In the genomic region with DNA sequence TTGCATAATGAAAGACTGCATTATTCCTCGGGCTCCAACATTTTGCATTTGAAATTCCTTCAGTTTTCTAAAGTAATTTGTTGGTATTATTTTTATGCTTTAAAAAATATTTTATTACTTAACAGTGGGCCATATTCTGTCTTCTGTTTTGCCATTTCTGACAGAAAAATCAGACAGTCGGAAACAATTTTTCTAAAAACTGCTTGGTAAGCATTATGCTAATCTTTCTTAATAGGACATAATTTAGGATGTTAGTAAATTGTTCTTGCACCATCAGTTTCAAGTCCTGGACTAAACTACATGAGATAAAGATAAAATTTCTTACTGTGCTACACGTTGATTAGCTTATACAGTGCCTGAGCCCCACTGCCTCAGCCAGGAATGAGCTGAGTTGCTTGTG, we compare ENCODE assay signal across 22 cellular contexts.
"Had no signal": no experiment of that assay in that cellular context is flagged by ENCODE, and none has a peak within 500 bp of the region (broad histone marks: within the 10 kb centered on the region; RNA-seq: fewer than 3 reads in every experiment).

No MANE protein-coding gene starts in this region.

- DNase-seq: activated CD4-positive, alpha-beta T cell treated with anti-CD3 and anti-CD28 coated beads for 48 hours; activated CD4-positive, alpha-beta T cell treated with anti-CD3 and anti-CD28 coated beads, Interleukin-2, amount 50 U/mL, for 48 hours; activated CD8-positive, alpha-beta memory T cell treated with anti-CD3 and anti-CD28 coated beads for 24 hours; activated effector memory CD4-positive, alpha-beta T cell treated with Interleukin-2 at 50 U/mL for 16 hours; activated naive CD4-positive, alpha-beta T cell treated with Interleukin-2 at 50 U/mL for 16 hours; anterior cingulate cortex; effector memory CD8-positive, alpha-beta T cell; foreskin fibroblast; left lung; mucosa of descending colon; posterior cingulate gyrus; right cardiac atrium; stimulated activated CD4-positive, alpha-beta T cell treated with anti-CD3 and anti-CD28 coated beads, Interleukin-12 subunit alpha, Interleukin-12 subunit beta, amount 100 ng/mL, for 4 hours; stimulated activated CD4-positive, alpha-beta T cell treated with anti-CD3 and anti-CD28 coated beads, Interleukin-4, amount 100 ng/mL, for 1 hour; stimulated activated naive CD8-positive, alpha-beta T cell treated with anti-CD3 and anti-CD28 coated beads, Interleukin-15, Interleukin-2, amounts not matched to agents 100 U/mL and 50 U/mL, for 24 hours; uterus had no signal

- ATAC-seq: activated CD4-positive, CD25-positive, alpha-beta regulatory T cell treated with anti-CD3 and anti-CD28 coated beads, Interleukin-2, amount 50 U/mL, for 24 hours; effector memory CD8-positive, alpha-beta T cell; left lung; mucosa of descending colon; right cardiac atrium; stimulated activated naive CD8-positive, alpha-beta T cell treated with anti-CD3 and anti-CD28 coated beads, Interleukin-15, Interleukin-2, amounts not matched to agents 100 U/mL and 50 U/mL, for 24 hours had no signal

- H3K4me3 ChIP-seq: left lung, mucosa of descending colon, uterus had no signal

- H3K27ac ChIP-seq: VCaP had no signal

- H3K27me3 ChIP-seq: left lung, uterus had no signal

- FAIRE-seq: bronchial epithelial cell, colon, islet of Langerhans, TTC549 had no signal

- H3K36me3 ChIP-seq: uterus had no signal

- H3K9me3 ChIP-seq: left lung, mucosa of descending colon, uterus had no signal
